Comparison of ENCODE assay signal across 18 cellular contexts in the genomic region with DNA sequence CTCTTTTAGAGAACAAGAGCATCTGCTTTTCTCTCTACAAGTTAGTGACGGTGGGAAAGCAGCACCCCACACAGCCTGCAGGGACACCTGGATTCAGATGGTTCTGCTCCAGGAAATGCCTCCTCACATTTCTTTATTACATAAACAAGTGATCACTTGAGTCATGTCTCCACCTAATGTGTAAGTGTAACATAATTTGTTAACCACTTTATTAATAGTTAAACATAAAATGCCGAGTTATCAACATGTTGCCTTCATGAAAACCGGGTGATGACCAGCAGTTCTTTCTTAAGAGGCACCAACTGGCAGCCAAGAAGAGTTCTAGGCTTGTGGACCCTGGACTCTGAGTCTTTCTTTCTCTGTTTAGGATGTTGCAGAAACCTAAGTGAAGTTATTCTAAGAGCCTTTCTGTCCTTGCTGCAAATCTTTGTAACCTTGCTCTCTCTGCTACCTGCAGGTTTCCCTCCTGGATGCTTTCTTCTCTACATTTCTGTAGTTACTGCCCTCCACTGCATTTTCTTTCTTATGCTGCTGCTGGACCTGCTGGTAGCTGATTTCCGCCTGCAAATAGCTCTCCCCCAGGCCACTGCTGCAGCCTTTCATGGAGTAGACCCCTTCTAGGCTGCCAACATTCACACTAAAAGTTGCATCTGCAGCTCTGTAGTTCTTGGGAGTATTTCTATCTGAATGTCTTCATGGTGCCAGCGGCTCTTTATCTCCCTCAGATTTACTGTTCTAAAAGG. TPM values are rescaled to one million over a fixed set of nuclear protein-coding genes. Genes with fewer than 3 reads are reported as not detected.
DNase-seq lines count a peak whose midpoint lies in the region; ATAC-seq and TF ChIP-seq lines count a peak whose summit lies in the region.
"Had no signal": no experiment of that assay in that cellular context is flagged by ENCODE, and none has a peak within 500 bp of the region (broad histone marks: within the 10 kb centered on the region; RNA-seq: fewer than 3 reads in every experiment).

No MANE protein-coding gene starts in this region.

- no peak overlapping the region for H2BK15ac ChIP-seq in mesenchymal stem cell (ENCODE audit: low read depth, poor library complexity, severe bottlenecking)

- H3K27me3 Mint-ChIP-seq in GM23338 (ENCODE audit: insufficient read depth, low read depth, poor library complexity), result peaks cover 1% of the 10 kb centered on the region

- H3F3A ChIP-seq in GM23338 (replicated peaks; ENCODE audit: low read depth), result no peaks in the 10 kb centered on the region

- H2BK12ac ChIP-seq in mesenchymal stem cell (ENCODE audit: low read length in 2 of 2), result no peak overlapping the region

- H3K79me1 ChIP-seq in mesenchymal stem cell (replicated peaks; ENCODE audit: low read length, poor library complexity, severe bottlenecking), result no peaks in the 10 kb centered on the region

- H3K18ac ChIP-seq in mesenchymal stem cell (ENCODE audit: low read depth in 1 of 2, low read length in 2 of 2), result no peak overlapping the region

- DNase-seq in Caki2 (ENCODE audit: low read depth) (peak; percentile 29), GM23338 (ENCODE audit: low spot score) (peak; percentile 17), epithelial cell of esophagus (ENCODE audit: low read depth) (peak; percentile 20), mesenchymal stem cell (no peak), NCI-H2171 treated with DMSO at 0.1 percent for 48 hours (lab: John Stamatoyannopoulos, UW) (no peak), adrenal gland (no peak)
- DNase-seq: COR-L47; MV-4-11; NCI-H1417; NCI-H2081 treated with DMSO at 0.1 percent for 48 hours; NCI-H345; NCI-H69; NK-92 treated with Interleukin-12 subunit alpha and Interleukin-12 subunit beta, amount 100 ng/mL, for 24 hours; RPMI8226 had no signal

- no peaks in the 10 kb centered on the region for H3K36me3 Mint-ChIP-seq in GM23338 (ENCODE audit: low read depth)

- no peak overlapping the region for H3K23ac ChIP-seq in mesenchymal stem cell (ENCODE audit: low read length in 2 of 2)

- H3K9me2 ChIP-seq in GM23338 (ENCODE audit: insufficient read depth), result peaks cover 11% of the 10 kb centered on the region; the same call in 1 of the 2 replicates

- peak; percentile 86 for ATAC-seq in GM23338
- ATAC-seq in GM21367 (IDR thresholded peaks at IDR 0.05; ENCODE audit: unreplicated experiment), result no peak
- ATAC-seq: HCT116, K562 had no signal

- no peak overlapping the region for H4K91ac ChIP-seq in mesenchymal stem cell (ENCODE audit: low read length)

- H3K27me3 ChIP-seq in GM23338 (ENCODE audit: insufficient read depth) (no peaks in the 10 kb centered on the region), mesenchymal stem cell (ENCODE audit: control insufficient read depth in 1 of 2, insufficient read depth in 1 of 2, low read length in 2 of 2) (peaks cover 0 to 7% of the 10 kb centered on the region in 2 experiments), adrenal gland (no peaks in the 10 kb centered on the region)

- H4K20me1 ChIP-seq in GM23338 (replicated peaks; ENCODE audit: insufficient read depth), result no peaks in the 10 kb centered on the region

- H3K36me3 ChIP-seq in GM23338 (ENCODE audit: insufficient read depth) (no peaks in the 10 kb centered on the region), mesenchymal stem cell (ENCODE audit: control insufficient read depth in 1 of 2, insufficient read depth in 2 of 2, low read depth in 1 of 2, low read length in 2 of 2) (no peaks in the 10 kb centered on the region), adrenal gland (replicated peaks in 1 of 2) (no peaks in the 10 kb centered on the region)

- no peak overlapping the region for H3K14ac ChIP-seq in mesenchymal stem cell (ENCODE audit: low read length in 2 of 2)

- H3K4me1 ChIP-seq in GM23338 (ENCODE audit: insufficient read depth), result peaks cover 33% of the 10 kb centered on the region
- peaks cover 11% of the 10 kb centered on the region for H3K4me1 ChIP-seq in mesenchymal stem cell (ENCODE audit: control insufficient read depth, insufficient read depth, low read depth, low read length)
- H3K4me1 ChIP-seq in adrenal gland (replicated peaks in 1 of 2), result no peaks in the 10 kb centered on the region

- intact Hi-C loops in adrenal gland (cut with DNase I), result no loop called here

- H3K4me2 ChIP-seq in GM23338 (peak overlapping the region; percentile 58; the same call in 1 of the 2 replicates), mesenchymal stem cell (ENCODE audit: low read length, poor library complexity, severe bottlenecking) (no peak overlapping the region)

- H2AFZ ChIP-seq in GM23338 (peak overlapping the region; percentile 78; the same call in 1 of the 2 replicates), mesenchymal stem cell (ENCODE audit: low read depth, low read length) (no peak overlapping the region)

- H3K27ac ChIP-seq in GM23338 (ENCODE audit: low read depth), result no peak overlapping the region
- H3K27ac ChIP-seq in mesenchymal stem cell (ENCODE audit: low read length, poor library complexity, severe bottlenecking), result peak overlapping the region; percentile 10
- H3K27ac ChIP-seq in adrenal gland, result no peak overlapping the region
- H3K27ac ChIP-seq: C4-2B had no signal

- 74% methylated on average over 5 of the region's 5 CpGs for WGBS in mesenchymal stem cell
- WGBS in adrenal gland, 4 donors, result 76 to 82% (median 78%) methylated on average over 5 of the region's 5 CpGs

- no peak overlapping the region for H2BK5ac ChIP-seq in mesenchymal stem cell (ENCODE audit: low read depth, low read length, poor library complexity, severe bottlenecking)

- H2BK120ac ChIP-seq in mesenchymal stem cell (ENCODE audit: low read depth, low read length), result no peak overlapping the region

- no peak overlapping the region for H4K8ac ChIP-seq in mesenchymal stem cell (ENCODE audit: low read length)

- TF ChIP-seq CTCF in GM23338 (conservative IDR thresholded peaks at IDR 0.05; ENCODE audit: low read depth in 2 of 2) (no peak), epithelial cell of esophagus (IDR thresholded peaks at IDR 0.05; ENCODE audit: insufficient read depth, low read depth, low read length, missing control alignments) (no peak), adrenal gland (IDR thresholded peaks at IDR 0.05) (no peak)

- no peak overlapping the region for H3K4ac ChIP-seq in mesenchymal stem cell (ENCODE audit: low read depth in 1 of 2, low read length in 2 of 2)

- no peak overlapping the region for H3K4me3 Mint-ChIP-seq in GM23338

- H2AK5ac ChIP-seq in mesenchymal stem cell (ENCODE audit: low read length, severe bottlenecking), result peak overlapping the region; percentile 41

- H3K9ac ChIP-seq in mesenchymal stem cell (ENCODE audit: low read length), result no peak overlapping the region

- H3K4me3 ChIP-seq in GM23338 (no peak overlapping the region), epithelial cell of esophagus (ENCODE audit: low read length) (no peak overlapping the region), mesenchymal stem cell (ENCODE audit: insufficient read depth in 1 of 2, low read depth in 1 of 2, low read length in 2 of 2) (no peak overlapping the region), adrenal gland (no peak overlapping the region)
- H3K4me3 ChIP-seq: K562 had no signal

- in situ Hi-C loops in Caki2 (cut with HindIII; ENCODE audit: low pct_unique_long_range_greater_than_20kb, low sequenced_read_pairs), result no loop called here

- peaks cover 35% of the 10 kb centered on the region for H3K4me1 Mint-ChIP-seq in GM23338

- H3K27ac Mint-ChIP-seq in GM23338, result 0 out of 2 replicates have a peak overlapping the region, but pooled peaks have one; percentile 22

- H3K9me3 Mint-ChIP-seq in GM23338, result no peaks in the 10 kb centered on the region

- TF ChIP-seq POLR2A in adrenal gland (IDR thresholded peaks at IDR 0.05), result no peak

- no peaks in the 10 kb centered on the region for H3K79me2 ChIP-seq in GM23338 (replicated peaks; ENCODE audit: insufficient read depth)

- H3K9me3 ChIP-seq in mesenchymal stem cell (ENCODE audit: control insufficient read depth, low read length) (no peaks in the 10 kb centered on the region), adrenal gland (replicated peaks in 1 of 3) (no peaks in the 10 kb centered on the region)

TF ChIP-seq in GM23338, 12 proteins besides CTCF, POLR2A, EP300 and RAD21 (continues in another document):
- no peak for TF ChIP-seq JUNB (IDR thresholded peaks at IDR 0.05; ENCODE audit: unreplicated experiment)
- TF ChIP-seq, protein P1, sequence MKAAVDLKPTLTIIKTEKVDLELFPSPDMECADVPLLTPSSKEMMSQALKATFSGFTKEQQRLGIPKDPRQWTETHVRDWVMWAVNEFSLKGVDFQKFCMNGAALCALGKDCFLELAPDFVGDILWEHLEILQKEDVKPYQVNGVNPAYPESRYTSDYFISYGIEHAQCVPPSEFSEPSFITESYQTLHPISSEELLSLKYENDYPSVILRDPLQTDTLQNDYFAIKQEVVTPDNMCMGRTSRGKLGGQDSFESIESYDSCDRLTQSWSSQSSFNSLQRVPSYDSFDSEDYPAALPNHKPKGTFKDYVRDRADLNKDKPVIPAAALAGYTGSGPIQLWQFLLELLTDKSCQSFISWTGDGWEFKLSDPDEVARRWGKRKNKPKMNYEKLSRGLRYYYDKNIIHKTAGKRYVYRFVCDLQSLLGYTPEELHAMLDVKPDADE (IDR thresholded peaks at IDR 0.05), result no peak
- TF ChIP-seq STAT1 (IDR thresholded peaks at IDR 0.05; ENCODE audit: unreplicated experiment), result no peak
- TF ChIP-seq CREB1 (CRISPR knock-in tag; IDR thresholded peaks at IDR 0.05; ENCODE audit: low read depth), result no peak

RNA-seq across cellular contexts. Expression of a gene that starts 24.3 kb away (rescaled TPM):
- total RNA-seq in Caki2 (2014; rRNA removed; shearing (Covaris generic); ENCODE audit: low replicate concordance), result not detected in 2 replicates
- total RNA-seq in GM23338 (2014; rRNA removed; shearing (Covaris generic)), result not detected in 2 replicates
- polyA plus RNA-seq in GM23338 (2016; fragmentation: Nextera tagmentation; extraction: Ambion mirVana) (not detected in 2 replicates), adrenal gland (under 1 TPM; 0.05 to 0.08 (median 0.07) TPM)
- polyA plus RNA-seq in mesenchymal stem cell (2013, experiment 1 of 2), result not detected
- not detected for polyA plus RNA-seq in mesenchymal stem cell (2013, experiment 2 of 2)
- total RNA-seq in adrenal gland, result under 1 TPM in 2 of 8 donors, not detected in 6; 0.14 to 0.18 TPM
- total RNA-seq: K562 had no signal
- polyA plus RNA-seq: K562 had no signal

Comparison
In these comparisons a context has a peak if more than half of its experiments do, and no peak if none do; other contexts are left out.
1. DNase-seq: peak in Caki2 (single experiment), GM23338 (single experiment) and epithelial cell of esophagus (single experiment); none in mesenchymal stem cell (single experiment), NCI-H2171 treated with DMSO at 0.1 percent for 48 hours (single experiment) and adrenal gland (0 of 7).